27 cellular contexts compared by ENCODE assay signal in genomic region chr2:22843919-22844537, GRCh38.
A peak's percentile ranks its signal among the peaks of the same experiment; 100 is the strongest.
DNase-seq lines count a peak whose midpoint lies in the region; ATAC-seq, FAIRE-seq and TF ChIP-seq lines count a peak whose summit lies in the region.
"Had no signal": no experiment of that assay in that cellular context is flagged by ENCODE, and none has a peak within 500 bp of the region (broad histone marks: within the 10 kb centered on the region; RNA-seq: fewer than 3 reads in every experiment).

No MANE protein-coding gene starts in this region.

- TF ChIP-seq CTCF in Calu3 (IDR thresholded peaks at IDR 0.05; ENCODE audit: unreplicated experiment): no peak
- TF ChIP-seq CTCF in kidney (IDR thresholded peaks at IDR 0.05; ENCODE audit: borderline replicate concordance, extremely low read depth, insufficient read depth): no peak

- H3K4me3 ChIP-seq in kidney (ENCODE audit: low read length in 2 of 2): no peak overlapping the region
- H3K4me3 ChIP-seq: A549; BLaER1 treated with 17β-estradiol and CSF1 and Interleukin-3, amounts not matched to agents 10 nM and 100 nM; GM12878; HAP-1 had no signal

- DNase-seq in Calu3 (no peak), epidermal melanocyte (ENCODE audit: insufficient read length, low spot score) (peak; percentile 27), sciatic nerve (ENCODE audit: low spot score) (no peak), HK-2 (ENCODE audit: unreplicated experiment) (no peak), kidney (no peak)
- no peak for DNase-seq in stimulated activated naive CD8-positive, alpha-beta T cell treated with anti-CD3 and anti-CD28 coated beads, Interleukin-15, Interleukin-2, amounts not matched to agents 100 U/mL and 50 U/mL, for 24 hours
- DNase-seq: 8988T; ACHN; AML-193; BE2C; Caco-2; CD4-positive, alpha-beta memory T cell; DMS 273 treated with DMSO at 0.1 percent for 48 hours; DMS79; EL; GDM1; GOT3; HFFc6 had no signal

- no peaks in the 10 kb centered on the region for H3K9me3 ChIP-seq in kidney (ENCODE audit: control insufficient read depth in 1 of 2, low read length in 2 of 2)
- H3K9me3 ChIP-seq: A549; BE2C; BLaER1 treated with 17β-estradiol and CSF1 and Interleukin-3, amounts not matched to agents 10 nM and 100 nM; Caco-2; HAP-1 had no signal

- H3K36me3 ChIP-seq in kidney (ENCODE audit: control insufficient read depth in 1 of 2, insufficient read depth in 2 of 2, low read length in 2 of 2): no peaks in the 10 kb centered on the region
- H3K36me3 ChIP-seq: BE2C; BLaER1 treated with 17β-estradiol and CSF1 and Interleukin-3, amounts not matched to agents 10 nM and 100 nM; HAP-1 had no signal

- no peak overlapping the region for H3K27ac ChIP-seq in kidney (ENCODE audit: low read depth in 2 of 2, low read length in 2 of 2)
- H3K27ac ChIP-seq: A549; BLaER1 treated with 17β-estradiol and CSF1 and Interleukin-3, amounts not matched to agents 10 nM and 100 nM had no signal

- no peak overlapping the region for H3K4me3 Mint-ChIP-seq in Calu3 (ENCODE audit: low read depth, unreplicated experiment)
- H3K4me3 Mint-ChIP-seq: CD14-positive monocyte; CD4-positive, alpha-beta memory T cell; HFFc6 had no signal

- no peak for FAIRE-seq in kidney (lab: Jason Lieb, UNC)
- FAIRE-seq: A549, D721Med, GM12878, GM18507, H54 had no signal

- H3K9me3 Mint-ChIP-seq in Calu3 (ENCODE audit: low read depth, unreplicated experiment): peaks cover 2% of the 10 kb centered on the region

- H3K27me3 Mint-ChIP-seq in Calu3 (ENCODE audit: unreplicated experiment): no peaks in the 10 kb centered on the region
- H3K27me3 Mint-ChIP-seq: CD4-positive, alpha-beta memory T cell had no signal

- intact Hi-C loops in Calu3 (cut with micrococcal nuclease; ENCODE audit: unreplicated experiment): no loop called here
- intact Hi-C loops in sciatic nerve (cut with DNase I): no loop called here
- intact Hi-C loops in kidney (cut with DNase I): no loop called here

- H3K27ac Mint-ChIP-seq in Calu3 (ENCODE audit: unreplicated experiment): peak overlapping the region; percentile 42
- H3K27ac Mint-ChIP-seq: CD14-positive monocyte; CD4-positive, alpha-beta memory T cell; HFFc6 had no signal

- BruUV-seq in Calu3 (replicated peaks; lab: Mats Ljungman, UMichigan): no TSS peak

- ATAC-seq in sciatic nerve (peak; percentile 85), GM18498 (IDR thresholded peaks at IDR 0.05; ENCODE audit: unreplicated experiment) (no peak)
- no peak for ATAC-seq in stimulated activated naive CD8-positive, alpha-beta T cell treated with anti-CD3 and anti-CD28 coated beads, Interleukin-15, Interleukin-2, amounts not matched to agents 100 U/mL and 50 U/mL, for 24 hours
- ATAC-seq: A549, GM12878 had no signal

- no peaks in the 10 kb centered on the region for H3K4me1 ChIP-seq in kidney (ENCODE audit: control insufficient read depth in 1 of 2, insufficient read depth in 1 of 2, low read depth in 1 of 2, low read length in 2 of 2)
- H3K4me1 ChIP-seq: A549; BLaER1 treated with 17β-estradiol and CSF1 and Interleukin-3, amounts not matched to agents 10 nM and 100 nM; Caco-2; HAP-1 had no signal

- peaks cover 39% of the 10 kb centered on the region for H3K4me1 Mint-ChIP-seq in Calu3 (ENCODE audit: low read depth, unreplicated experiment)
- H3K4me1 Mint-ChIP-seq: CD14-positive monocyte; CD4-positive, alpha-beta memory T cell had no signal

- peaks cover 5% of the 10 kb centered on the region for H3K36me3 Mint-ChIP-seq in Calu3 (ENCODE audit: insufficient read depth, unreplicated experiment)
- H3K36me3 Mint-ChIP-seq: CD14-positive monocyte; CD4-positive, alpha-beta memory T cell had no signal

- CTCF ChIA-PET in Calu3 (lab: Charles Lee): interaction anchor here (1.5 kb wide), 1 partner anchor 22 kb away, joined by 4 read pairs; no protein-coding TSS in a partner anchor

- no peak overlapping the region for H3K9ac ChIP-seq in kidney (ENCODE audit: low read length in 2 of 2)
- H3K9ac ChIP-seq: BLaER1 treated with 17β-estradiol and CSF1 and Interleukin-3, amounts not matched to agents 10 nM and 100 nM had no signal
